In the genomic region with DNA sequence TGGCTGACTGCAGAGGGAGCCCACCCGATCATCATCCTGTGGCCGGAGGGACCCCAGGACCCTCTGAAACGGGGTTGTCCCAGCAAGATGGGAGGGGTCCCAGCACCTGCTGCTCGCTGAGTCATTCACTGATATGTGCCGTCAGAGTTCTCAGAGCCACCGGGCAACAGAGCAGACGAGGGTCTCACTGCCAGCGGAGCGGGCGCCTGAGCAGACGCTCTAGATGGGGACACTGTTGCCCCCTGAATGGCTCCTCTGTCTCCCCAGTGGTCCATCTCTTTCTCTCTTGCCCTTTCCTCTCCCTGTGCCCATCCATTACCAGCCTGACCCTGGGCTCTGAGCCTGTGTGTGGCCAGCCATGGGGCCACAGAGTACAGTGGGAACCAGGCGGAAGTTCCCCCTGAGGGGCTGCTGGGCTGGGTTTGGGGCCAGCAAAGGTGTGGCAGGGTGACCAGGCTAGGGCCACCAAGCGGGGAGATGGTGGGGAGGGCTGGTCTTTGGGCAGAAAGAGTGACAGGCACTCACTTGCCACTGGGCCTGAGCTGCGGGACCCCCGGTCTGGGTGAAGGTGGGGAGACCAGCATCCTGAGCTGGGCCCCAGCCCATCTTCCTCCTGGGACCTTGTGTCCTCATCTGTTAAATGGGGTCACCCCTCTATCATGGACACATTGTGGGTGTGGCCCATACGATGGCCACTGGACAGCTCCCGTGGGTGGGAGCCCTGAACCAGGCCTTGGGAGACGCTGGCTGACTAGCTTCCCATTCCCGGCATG, we compare ENCODE assay signal across 31 cellular contexts.
"Had no signal": no experiment of that assay in that cellular context is flagged by ENCODE, and none has a peak within 500 bp of the region (broad histone marks: within the 10 kb centered on the region; RNA-seq: fewer than 3 reads in every experiment).

No MANE protein-coding gene starts in this region.

- DNase-seq: naive thymus-derived CD4-positive, alpha-beta T cell; natural killer cell; nucleus accumbens; ovary; psoas muscle; spleen; stimulated activated CD4-positive, alpha-beta T cell treated with anti-CD3 and anti-CD28 coated beads, Interleukin-12 subunit alpha, Interleukin-12 subunit beta, amount 100 ng/mL, for 4 hours; stimulated activated CD4-positive, alpha-beta T cell treated with anti-CD3 and anti-CD28 coated beads, Interleukin-1b, Interleukin-23, amount 100 ng/mL, for 48 hours; stimulated activated CD4-positive, alpha-beta T cell treated with anti-CD3 and anti-CD28 coated beads, Interleukin-4, amount 100 ng/mL, for 1 hour; stimulated activated CD4-positive, alpha-beta T cell treated with anti-CD3 and anti-CD28 coated beads, Interleukin-4, amount 100 ng/mL, for 4 hours; stimulated activated CD8-positive, alpha-beta memory T cell treated with anti-CD3 and anti-CD28 coated beads, Interleukin-4, amount 100 ng/mL, for 48 hours; stimulated activated naive CD4-positive, alpha-beta T cell; stimulated activated naive CD8-positive, alpha-beta T cell treated with anti-CD3 and anti-CD28 coated beads, Interleukin-15, amount 100 ng/mL, for 72 hours; stimulated activated naive CD8-positive, alpha-beta T cell treated with anti-CD3 and anti-CD28 coated beads, Interleukin-15, Interleukin-2, amounts not matched to agents 100 U/mL and 50 U/mL, for 24 hours; substantia nigra; testis; tibial artery; transverse colon; upper lobe of right lung; uterus had no signal

- H3K4me1 Mint-ChIP-seq: naive thymus-derived CD4-positive, alpha-beta T cell; natural killer cell; nephron; neural progenitor cell; stimulated activated memory B cell treated with anti-CD40 and anti-IgM and Interleukin-4, amounts not matched to agents 10 μg/mL and 1 μg/mL and 100 μg/mL, for 72 hours; stimulated activated naive CD8-positive, alpha-beta T cell treated with anti-CD3 and anti-CD28 coated beads, Interleukin-15, amount 100 ng/mL, for 72 hours had no signal

- H3K79me2 ChIP-seq: parathyroid adenoma had no signal

- H3K27me3 ChIP-seq: neural progenitor cell, neutrophil, ovary, right atrium auricular region, testis, transverse colon, upper lobe of right lung, uterus had no signal

- H3K9me3 Mint-ChIP-seq: natural killer cell; nephron; neural progenitor cell; stimulated activated memory B cell treated with anti-CD40 and anti-IgM and Interleukin-4, amounts not matched to agents 10 μg/mL and 1 μg/mL and 100 μg/mL, for 72 hours; stimulated activated naive CD8-positive, alpha-beta T cell treated with anti-CD3 and anti-CD28 coated beads, Interleukin-15, amount 100 ng/mL, for 72 hours; type B pancreatic cell had no signal

- H2AFZ ChIP-seq: neural progenitor cell, parathyroid adenoma had no signal

- H3K4me3 ChIP-seq: neural progenitor cell, ovary, psoas muscle, right atrium auricular region, skin epidermis, smooth muscle cell, spleen, suprapubic skin, testis, tibial artery, transverse colon, upper lobe of right lung, uterus had no signal

- H3K9ac ChIP-seq: neural progenitor cell, parathyroid adenoma had no signal

- H3K4me1 ChIP-seq: neural progenitor cell, parathyroid adenoma, psoas muscle, right atrium auricular region, spleen, suprapubic skin, testis, tibial artery, upper lobe of right lung, uterus had no signal

- H3K9me3 ChIP-seq: neutrophil, ovary, psoas muscle, right atrium auricular region, spleen, suprapubic skin, testis, tibial artery, transverse colon, upper lobe of right lung, uterus had no signal

- H3K27ac Mint-ChIP-seq: naive thymus-derived CD4-positive, alpha-beta T cell; natural killer cell; nephron; neural progenitor cell; progenitor cell of endocrine pancreas; stimulated activated memory B cell treated with anti-CD40 and anti-IgM and Interleukin-4, amounts not matched to agents 10 μg/mL and 1 μg/mL and 100 μg/mL, for 72 hours; stimulated activated naive CD8-positive, alpha-beta T cell treated with anti-CD3 and anti-CD28 coated beads, Interleukin-15, amount 100 ng/mL, for 72 hours; type B pancreatic cell had no signal

- H3K4me3 Mint-ChIP-seq: naive thymus-derived CD4-positive, alpha-beta T cell; natural killer cell; nephron; neural progenitor cell; stimulated activated memory B cell treated with anti-CD40 and anti-IgM and Interleukin-4, amounts not matched to agents 10 μg/mL and 1 μg/mL and 100 μg/mL, for 72 hours; stimulated activated naive CD8-positive, alpha-beta T cell treated with anti-CD3 and anti-CD28 coated beads, Interleukin-15, amount 100 ng/mL, for 72 hours; type B pancreatic cell had no signal

- H3K36me3 Mint-ChIP-seq: naive thymus-derived CD4-positive, alpha-beta T cell; natural killer cell; neural progenitor cell; stimulated activated memory B cell treated with anti-CD40 and anti-IgM and Interleukin-4, amounts not matched to agents 10 μg/mL and 1 μg/mL and 100 μg/mL, for 72 hours; type B pancreatic cell had no signal

- H3K27me3 Mint-ChIP-seq: stimulated activated memory B cell treated with anti-CD40 and anti-IgM and Interleukin-4, amounts not matched to agents 10 μg/mL and 1 μg/mL and 100 μg/mL, for 72 hours had no signal

- H3K36me3 ChIP-seq: neural progenitor cell, neutrophil, ovary, right atrium auricular region, spleen, suprapubic skin, tibial artery, transverse colon, upper lobe of right lung, uterus had no signal

- H3K27ac ChIP-seq: neural progenitor cell, neutrophil, ovary, parathyroid adenoma, psoas muscle, right atrium auricular region, skin epidermis, spleen, suprapubic skin, testis, tibial artery, transverse colon, upper lobe of right lung, uterus had no signal

- H3K4me2 ChIP-seq: neural progenitor cell, smooth muscle cell had no signal
